Comparison of ENCODE assay signal across 13 cellular contexts in the genomic region with DNA sequence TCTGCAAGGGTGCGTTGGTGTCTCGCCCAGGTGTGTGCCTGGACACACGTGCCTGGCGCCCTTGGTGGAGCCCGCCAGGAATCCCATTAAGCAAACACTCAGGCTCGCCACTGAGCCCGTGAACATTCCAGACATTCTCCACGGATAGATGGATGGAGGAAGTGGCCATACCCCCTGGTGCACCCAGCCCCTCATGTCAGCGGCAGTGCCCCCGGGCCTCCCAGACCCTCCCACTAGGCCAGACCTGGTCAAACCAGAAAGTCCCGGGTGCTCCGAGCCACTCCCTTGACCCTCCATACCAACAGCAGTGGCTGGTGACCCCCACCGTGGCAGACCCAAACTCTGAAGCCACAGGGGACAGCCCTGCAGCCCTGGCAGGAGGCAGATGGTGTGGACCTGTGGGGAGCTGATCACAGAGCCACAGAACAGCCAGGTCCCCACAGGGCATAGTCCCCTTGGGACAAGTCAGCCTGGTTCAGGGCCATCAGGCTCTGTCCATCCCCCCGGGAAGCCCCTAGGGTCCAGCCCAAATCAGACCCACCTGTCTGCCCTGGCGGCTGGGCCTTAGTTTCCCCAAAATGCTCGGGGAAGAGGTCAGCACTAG. TPM values are rescaled to one million over a fixed set of nuclear protein-coding genes. Genes with fewer than 3 reads are reported as not detected.
DNase-seq lines count a peak whose midpoint lies in the region; TF ChIP-seq lines count a peak whose summit lies in the region.
"Had no signal": no experiment of that assay in that cellular context is flagged by ENCODE, and none has a peak within 500 bp of the region (broad histone marks: within the 10 kb centered on the region; RNA-seq: fewer than 3 reads in every experiment).

No MANE protein-coding gene starts in this region.

- H2AFZ ChIP-seq in GM23248, result no peak overlapping the region
- H2AFZ ChIP-seq in smooth muscle cell (ENCODE audit: low read depth), result no peak overlapping the region

- H3K27me3 ChIP-seq in GM23248 (replicated peaks; ENCODE audit: insufficient read depth), result no peaks in the 10 kb centered on the region
- H3K27me3 ChIP-seq in adipocyte (replicated peaks; ENCODE audit: control insufficient read depth, insufficient read depth, low read length), result no peaks in the 10 kb centered on the region
- no peaks in the 10 kb centered on the region for H3K27me3 ChIP-seq in layer of hippocampus (ENCODE audit: control insufficient read depth, insufficient read depth, low read length)
- H3K27me3 ChIP-seq in smooth muscle cell (ENCODE audit: low read depth), result no peaks in the 10 kb centered on the region
- H3K27me3 ChIP-seq: brain microvascular endothelial cell had no signal

- peaks cover 34% of the 10 kb centered on the region for H3K79me2 ChIP-seq in GM23248 (ENCODE audit: insufficient read depth)
- no peaks in the 10 kb centered on the region for H3K79me2 ChIP-seq in smooth muscle cell (ENCODE audit: low read depth)

- H4K20me1 ChIP-seq in GM23248 (ENCODE audit: insufficient read depth) (no peaks in the 10 kb centered on the region), smooth muscle cell (ENCODE audit: low read depth) (peaks cover 62% of the 10 kb centered on the region)

- peaks cover 15% of the 10 kb centered on the region for H3K4me1 ChIP-seq in GM23248 (ENCODE audit: insufficient read depth)
- peaks cover 36% of the 10 kb centered on the region for H3K4me1 ChIP-seq in adipocyte (ENCODE audit: control insufficient read depth, insufficient read depth, low read length)
- peaks cover 12% of the 10 kb centered on the region for H3K4me1 ChIP-seq in smooth muscle cell (ENCODE audit: low read depth)

- no peak for TF ChIP-seq CTCF in smooth muscle cell (IDR thresholded peaks at IDR 0.05; ENCODE audit: borderline replicate concordance, insufficient read depth, poor library complexity, severe bottlenecking)

- no peaks in the 10 kb centered on the region for H3K9me2 ChIP-seq in GM23248 (ENCODE audit: insufficient read depth)

- no peak for DNase-seq in GM23248
- DNase-seq in adipocyte (ENCODE audit: low read depth), result no peak
- DNase-seq in smooth muscle cell (lab: John Stamatoyannopoulos, UW; ENCODE audit: unreplicated experiment), result no peak
- no peak for DNase-seq in NCI-H1930 (lab: John Stamatoyannopoulos, UW)
- DNase-seq in T-helper 9 cell, result no peak
- DNase-seq in AML-193 (lab: John Stamatoyannopoulos, UW), result no peak
- no peak for DNase-seq in H4 (ENCODE audit: low spot score)
- DNase-seq: activated CD8-positive, alpha-beta memory T cell treated with anti-CD3 and anti-CD28 coated beads, Interleukin-2, amount 10 ng/mL, durations not matched to agents 7 days and 5 days; brain microvascular endothelial cell; DMS79 treated with DMSO at 0.1 percent for 48 hours; naive thymus-derived CD4-positive, alpha-beta T cell; stimulated activated CD4-positive, alpha-beta T cell treated with anti-CD3 and anti-CD28 coated beads, Interleukin-4, amount 100 ng/mL, for 4 hours had no signal

- peak overlapping the region; percentile 87; the same call in 1 of the 2 replicates for H3K4me3 ChIP-seq in GM23248
- H3K4me3 ChIP-seq in adipocyte (ENCODE audit: low read length), result peak overlapping the region; percentile 89
- peak overlapping the region; percentile 74 for H3K4me3 ChIP-seq in smooth muscle cell

- in situ Hi-C loops in GM23248 (cut with MboI), result no loop called here

- peak overlapping the region; percentile 89; the same call in 1 of the 2 replicates for H3K9ac ChIP-seq in GM23248
- H3K9ac ChIP-seq in adipocyte (ENCODE audit: low read length), result peak overlapping the region; percentile 95
- H3K9ac ChIP-seq in smooth muscle cell (ENCODE audit: low read depth), result no peak overlapping the region

- 66 to 75% methylated on average over 13 to 16 of the region's 16 CpGs for WGBS in GM23248 (ENCODE audit: low coverage in 1 of 2, low lambda C conversion rate in 2 of 2, missing lambda C conversion rate in 2 of 2), 2 experiments
- 74% methylated on average over 16 of the region's 16 CpGs for WGBS in smooth muscle cell (ENCODE audit: low lambda C conversion rate)

- no peaks in the 10 kb centered on the region for H3K9me3 ChIP-seq in GM23248 (ENCODE audit: low read depth)
- no peaks in the 10 kb centered on the region for H3K9me3 ChIP-seq in adipocyte (ENCODE audit: control insufficient read depth, low read length)
- H3K9me3 ChIP-seq in smooth muscle cell (replicated peaks; ENCODE audit: low read depth), result no peaks in the 10 kb centered on the region

- H3K27ac ChIP-seq in GM23248, result no peak overlapping the region
- H3K27ac ChIP-seq in layer of hippocampus (ENCODE audit: low read depth, low read length), result peak overlapping the region; percentile 52
- peak overlapping the region; percentile 49 for H3K27ac ChIP-seq in smooth muscle cell (ENCODE audit: low read depth)
- H3K27ac ChIP-seq: brain microvascular endothelial cell had no signal

- H3K4me2 ChIP-seq in GM23248 (ENCODE audit: unreplicated experiment), result no peak overlapping the region
- peak overlapping the region; percentile 89 for H3K4me2 ChIP-seq in smooth muscle cell

- H3F3A ChIP-seq in GM23248 (ENCODE audit: insufficient read depth) (peaks cover 10% of the 10 kb centered on the region; the same call in 1 of the 2 replicates), smooth muscle cell (ENCODE audit: low read depth) (no peaks in the 10 kb centered on the region)

- H3K36me3 ChIP-seq in GM23248 (ENCODE audit: low read depth), result 0 out of 2 replicates have a peak, but pooled peaks cover 4% of the 10 kb centered on the region
- peaks cover 9% of the 10 kb centered on the region for H3K36me3 ChIP-seq in adipocyte (ENCODE audit: control insufficient read depth, insufficient read depth, low read length, severe bottlenecking)
- H3K36me3 ChIP-seq in smooth muscle cell (ENCODE audit: low read depth), result no peaks in the 10 kb centered on the region
- H3K36me3 ChIP-seq: brain microvascular endothelial cell had no signal

RNA-seq across cellular contexts. Expression of a gene that starts 1.9 kb away (rescaled TPM):
- 58.3 and 59.7 TPM in 2 replicates for total RNA-seq in GM23248 (2014; rRNA removed; shearing (Covaris generic))
- polyA plus RNA-seq in GM23248 (2016; fragmentation: Nextera tagmentation; extraction: Ambion mirVana) (46.4 and 48.2 TPM in 2 replicates), smooth muscle cell (37.7 and 133 TPM in 2 replicates)
- 47.9 and 74.9 TPM in 2 replicates for total RNA-seq in smooth muscle cell
- total RNA-seq in H4 (2014; rRNA removed; shearing (Covaris generic)), result 0.12 TPM in 1 of 2 replicates, not detected in the other

RNA-seq across cellular contexts. Expression of a gene that starts 12.3 kb away (rescaled TPM):
- 27.0 and 37.3 TPM in 2 replicates for total RNA-seq in GM23248 (2014; rRNA removed; shearing (Covaris generic))
- polyA plus RNA-seq in GM23248 (2016; fragmentation: Nextera tagmentation; extraction: Ambion mirVana), result 47.9 and 50.1 TPM in 2 replicates
- total RNA-seq in smooth muscle cell, result 5.5 and 9.0 TPM in 2 replicates
- 14.3 and 24.3 TPM in 2 replicates for polyA plus RNA-seq in smooth muscle cell
- total RNA-seq in H4 (2014; rRNA removed; shearing (Covaris generic)), result 15.8 and 16.4 TPM in 2 replicates

RNA-seq across cellular contexts. Expression of a gene that starts 12.9 kb away (rescaled TPM):
- 31.6 and 38.5 TPM in 2 replicates for total RNA-seq in GM23248 (2014; rRNA removed; shearing (Covaris generic))
- 31.7 and 35.0 TPM in 2 replicates for polyA plus RNA-seq in GM23248 (2016; fragmentation: Nextera tagmentation; extraction: Ambion mirVana)
- total RNA-seq in smooth muscle cell, result 18.7 and 19.0 TPM in 2 replicates
- polyA plus RNA-seq in smooth muscle cell, result 39.2 and 61.5 TPM in 2 replicates
- 24.9 and 29.9 TPM in 2 replicates for total RNA-seq in H4 (2014; rRNA removed; shearing (Covaris generic))

RNA-seq across cellular contexts. Expression of a gene that starts 39.3 kb away (rescaled TPM):
- 185 and 216 TPM in 2 replicates for total RNA-seq in GM23248 (2014; rRNA removed; shearing (Covaris generic))
- polyA plus RNA-seq in GM23248 (2016; fragmentation: Nextera tagmentation; extraction: Ambion mirVana) (313 and 318 TPM in 2 replicates), smooth muscle cell (155 and 158 TPM in 2 replicates)
- total RNA-seq in smooth muscle cell, result 100 and 103 TPM in 2 replicates
- total RNA-seq in H4 (2014; rRNA removed; shearing (Covaris generic)), result 600 and 603 TPM in 2 replicates

Comparison
In these comparisons a context has a peak if more than half of its experiments do, and no peak if none do; other contexts are left out.
1. RNA of a gene that starts 1.9 kb away (total RNA-seq): 58.3 to 59.7 TPM in GM23248 and 47.9 to 74.9 TPM in smooth muscle cell; 0.12 TPM in H4; every median in the first group is over 10 times any median in the second.
2. Peak in every context shown above with its lines, with median percentiles within 50 percentile points of each other: H3K4me3 ChIP-seq.